Comparison of ENCODE assay signal across 17 cellular contexts in the genomic region with DNA sequence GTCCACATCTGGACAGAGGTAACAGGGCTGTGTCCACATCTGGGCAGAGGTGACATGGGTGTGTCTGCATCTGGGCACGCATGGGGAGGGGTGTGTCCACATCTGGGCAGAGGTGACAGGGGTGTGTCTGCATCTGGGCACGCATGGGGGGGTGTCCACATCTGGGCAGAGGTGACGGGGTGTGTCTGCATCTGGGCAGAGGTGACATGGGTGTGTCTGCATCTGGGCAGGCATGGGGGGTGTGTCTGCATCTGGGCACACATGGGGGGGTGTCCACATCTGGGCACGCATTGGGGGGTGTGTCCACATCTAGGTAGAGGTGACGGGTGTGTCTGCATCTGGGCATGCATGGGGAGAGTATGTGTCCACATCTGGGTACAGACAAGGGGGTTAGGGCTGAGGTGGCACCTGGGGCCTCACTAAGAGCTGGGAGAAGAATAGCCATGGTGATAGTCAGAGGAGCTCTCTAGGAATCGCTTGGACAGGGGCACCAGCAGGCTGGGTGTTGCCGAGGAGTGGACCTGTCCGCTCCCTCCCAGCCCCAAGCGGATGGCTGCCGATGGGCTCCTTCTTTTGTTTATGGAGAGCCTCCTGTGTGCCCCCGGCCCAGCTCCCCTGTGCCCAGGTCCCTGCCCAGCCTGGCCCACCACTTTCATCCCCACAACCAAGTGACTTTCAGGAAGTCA.
"Had no signal": no experiment of that assay in that cellular context is flagged by ENCODE, and none has a peak within 500 bp of the region (broad histone marks: within the 10 kb centered on the region; RNA-seq: fewer than 3 reads in every experiment).

No MANE protein-coding gene starts in this region.

- H3K9me3 ChIP-seq: mucosa of descending colon, psoas muscle, tibial nerve, uterus had no signal

- H3K4me3 ChIP-seq: mucosa of descending colon, psoas muscle, tibial nerve, uterus had no signal

- H3K27ac Mint-ChIP-seq: activated naive CD8-positive, alpha-beta T cell treated with anti-CD3 and anti-CD28 coated beads, Interleukin-2, amount 10 ng/mL, durations not matched to agents 7 days and 5 days; activated T-helper 1 cell treated with anti-CD3 and anti-CD28 coated beads, Interleukin-12 subunit alpha, Interleukin-12 subunit beta, Interleukin-2, Interleukin-4 antibody, amounts not matched to agents 30 ng/mL and 10 ng/mL and 1 ng/mL, durations not matched to agents 14 hours and 24 hours and 36 hours; T-helper 1 cell treated with Interleukin-12 subunit alpha and Interleukin-12 subunit beta and Interleukin-4 antibody, amounts not matched to agents 30 μg/mL and 1 μg/mL, for 36 hours; WTC11 had no signal

- H3K27me3 Mint-ChIP-seq: activated naive CD8-positive, alpha-beta T cell treated with anti-CD3 and anti-CD28 coated beads, Interleukin-2, amount 10 ng/mL, durations not matched to agents 7 days and 5 days; naive thymus-derived CD8-positive, alpha-beta T cell had no signal

- H3K4me3 Mint-ChIP-seq: activated naive CD8-positive, alpha-beta T cell treated with anti-CD3 and anti-CD28 coated beads, Interleukin-2, amount 10 ng/mL, durations not matched to agents 7 days and 5 days; activated T-helper 1 cell treated with anti-CD3 and anti-CD28 coated beads, Interleukin-12 subunit alpha, Interleukin-12 subunit beta, Interleukin-2, Interleukin-4 antibody, amounts not matched to agents 30 ng/mL and 10 ng/mL and 1 ng/mL, durations not matched to agents 14 hours and 24 hours and 36 hours; naive thymus-derived CD8-positive, alpha-beta T cell; T-helper 1 cell treated with Interleukin-12 subunit alpha and Interleukin-12 subunit beta and Interleukin-4 antibody, amounts not matched to agents 30 μg/mL and 1 μg/mL, for 36 hours; WTC11 had no signal

- H3K36me3 ChIP-seq: uterus had no signal

- H3K9me3 Mint-ChIP-seq: activated naive CD8-positive, alpha-beta T cell treated with anti-CD3 and anti-CD28 coated beads, Interleukin-2, amount 10 ng/mL, durations not matched to agents 7 days and 5 days; activated T-helper 1 cell treated with anti-CD3 and anti-CD28 coated beads, Interleukin-12 subunit alpha, Interleukin-12 subunit beta, Interleukin-2, Interleukin-4 antibody, amounts not matched to agents 30 ng/mL and 10 ng/mL and 1 ng/mL, durations not matched to agents 14 hours and 24 hours and 36 hours; naive thymus-derived CD8-positive, alpha-beta T cell; T-helper 1 cell treated with Interleukin-12 subunit alpha and Interleukin-12 subunit beta and Interleukin-4 antibody, amounts not matched to agents 30 μg/mL and 1 μg/mL, for 36 hours had no signal

- H3K4me1 ChIP-seq: psoas muscle, tibial nerve, uterus had no signal

- H3K27ac ChIP-seq: psoas muscle, tibial nerve, uterus had no signal

- DNase-seq: activated CD4-positive, alpha-beta T cell treated with anti-CD3 and anti-CD28 coated beads for 48 hours; activated CD8-positive, alpha-beta memory T cell treated with anti-CD3 and anti-CD28 coated beads for 24 hours; activated naive CD4-positive, alpha-beta T cell; activated naive CD8-positive, alpha-beta T cell treated with anti-CD3 and anti-CD28 coated beads, Interleukin-2, amount 10 ng/mL, durations not matched to agents 7 days and 5 days; head of caudate nucleus; islet precursor cell; mucosa of descending colon; uterus had no signal

- H3K27me3 ChIP-seq: tibial nerve, uterus had no signal

- ATAC-seq: left lobe of liver; mucosa of descending colon; naive thymus-derived CD8-positive, alpha-beta T cell; sciatic nerve; WTC11 had no signal

- FAIRE-seq: frontal cortex had no signal
